ENCODE assay signal across 8 cellular contexts in the genomic region with DNA sequence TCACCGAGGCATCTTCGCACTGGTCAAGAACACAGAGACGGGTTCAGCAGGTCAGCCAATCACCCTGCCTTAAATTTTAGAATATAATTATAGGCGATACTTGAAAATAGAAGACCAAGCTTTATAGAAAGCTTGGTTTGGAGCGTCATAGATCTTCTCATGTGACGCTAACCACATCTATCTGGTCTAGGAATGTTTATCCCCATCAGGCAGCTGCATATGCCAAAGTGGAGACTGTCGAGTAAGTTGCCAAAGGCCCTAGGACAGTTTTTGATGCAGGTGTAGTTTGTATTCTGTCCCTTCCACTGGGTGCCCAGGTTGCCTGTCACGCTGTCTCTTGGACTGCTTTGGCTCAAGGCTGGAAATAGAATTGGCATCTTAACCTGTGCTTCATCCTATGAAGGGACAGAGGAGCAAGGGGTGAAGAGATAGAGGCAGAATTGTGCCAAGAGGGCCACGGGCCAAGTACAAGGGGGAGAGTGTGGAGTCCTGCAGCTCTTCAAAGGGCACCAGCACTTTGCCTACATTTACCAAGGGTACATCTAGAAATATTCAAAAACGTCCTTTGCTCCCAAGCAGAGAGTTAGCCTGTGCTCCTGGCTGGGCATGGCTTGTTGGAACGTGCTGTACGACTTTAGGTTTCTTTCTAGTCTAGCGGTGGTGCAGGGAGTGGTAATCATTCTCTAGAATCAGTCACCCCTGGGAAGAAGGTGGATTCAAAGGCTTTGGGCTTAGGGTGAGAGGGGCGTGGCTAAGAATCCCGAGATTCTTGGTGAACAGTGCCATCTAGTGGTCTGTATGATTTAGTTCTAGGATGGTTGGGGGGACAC. TPM values are rescaled to one million over a fixed set of nuclear protein-coding genes. Genes with fewer than 3 reads are reported as not detected.
A peak's percentile ranks its signal among the peaks of the same experiment; 100 is the strongest.
DNase-seq lines count a peak whose midpoint lies in the region; ATAC-seq and TF ChIP-seq lines count a peak whose summit lies in the region.

No MANE protein-coding gene starts in this region.

- no peak overlapping the region for H3K4me3 ChIP-seq in AG04450 (ENCODE audit: low read depth, low read length)

- DNase-seq in AG04450 (ENCODE audit: low read depth, low spot score): peak; percentile 65
- DNase-seq in NCI-H2227 treated with DMSO at 0.1 percent for 48 hours (lab: John Stamatoyannopoulos, UW): peak; percentile 87
- peak; percentile 10 to 37 (median 26) for DNase-seq in activated CD4-positive, CD25-positive, alpha-beta regulatory T cell (lab: John Stamatoyannopoulos, UW)
- peak; percentile 95 for DNase-seq in cerebellar cortex (ENCODE audit: low spot score)
- DNase-seq in left colon: peak; percentile 60 to 71
- DNase-seq in stimulated activated CD4-positive, alpha-beta T cell treated with anti-CD3 and anti-CD28 coated beads, TNF-alpha, amount 100 ng/mL, for 1 hour (ENCODE audit: low read depth in 3 of 3, low spot score in 1 of 3): peak; percentile 29 to 49 (median 38)

- peak; percentile 74 for TF ChIP-seq CTCF in AG04450 (IDR thresholded peaks at IDR 0.05; ENCODE audit: low read depth, low read length)

- CTCF ChIA-PET in AG04450 (lab: Charles Lee): interaction anchor here (0.5 to 4.5 kb wide), 14 partner anchors 9 to 785 kb away, joined by 3 to 19 read pairs (median 3); no protein-coding TSS in a partner anchor

- no peak overlapping the region for H3K27ac ChIP-seq in AG04450 (ENCODE audit: low read depth, low read length)

- POLR2A ChIA-PET in AG04450 (lab: Yijun Ruan, JAX): no interaction called here

- intact Hi-C loops in left colon (cut with DNase I, micrococcal nuclease): loop anchor here in 1 of 2 donors (5.0 kb wide), 2 partner anchors 200 to 290 kb away; no protein-coding TSS in a partner anchor

- peak; percentile 30 for ATAC-seq in GM18517 (IDR thresholded peaks at IDR 0.05; ENCODE audit: unreplicated experiment)
- ATAC-seq in HG03103 (IDR thresholded peaks at IDR 0.05; ENCODE audit: low read depth, unreplicated experiment): peak; percentile 42
- ATAC-seq in left colon: peak; percentile 82

- peaks cover 17% of the 10 kb centered on the region for H3K27me3 ChIP-seq in AG04450 (ENCODE audit: control insufficient read depth, insufficient read depth, low read length)

- H3K9me3 ChIP-seq in AG04450 (ENCODE audit: control insufficient read depth, insufficient read depth, low read length): no peaks in the 10 kb centered on the region

RNA-seq across cellular contexts. Expression of a gene that starts 5.3 kb away (rescaled TPM):
- 121 and 125 TPM in 2 replicates for polyA plus RNA-seq in AG04450 (2011; rRNA removed)
- 104 and 107 TPM in 2 replicates for polyA minus RNA-seq in AG04450 (2011; rRNA and poly(A)+ RNA removed)
- total RNA-seq in left colon: 10 to 100 TPM; 78.3 to 95.3 TPM

RNA-seq across cellular contexts. Expression of a gene that starts 49.6 kb away (rescaled TPM):
- polyA plus RNA-seq in AG04450 (2011; rRNA removed): 238 and 282 TPM in 2 replicates
- polyA minus RNA-seq in AG04450 (2011; rRNA and poly(A)+ RNA removed): 308 and 368 TPM in 2 replicates
- total RNA-seq in left colon: 100 to 1,000 TPM; 146 to 159 TPM

Comparison
In these comparisons a context has a peak if more than half of its experiments do, and no peak if none do; other contexts are left out.
1. DNase-seq: peak in every context shown above with its lines; median percentile 95 in cerebellar cortex; 87 in NCI-H2227 treated with DMSO at 0.1 percent for 48 hours; 66 in left colon; 65 in AG04450; 38 in stimulated activated CD4-positive, alpha-beta T cell treated with anti-CD3 and anti-CD28 coated beads, TNF-alpha, amount 100 ng/mL, for 1 hour; 26 in activated CD4-positive, CD25-positive, alpha-beta regulatory T cell.
2. ATAC-seq: peak in every context shown above with its lines; median percentile 82 in left colon; 42 in HG03103; 30 in GM18517.